Comparison of ENCODE assay signal across 6 cellular contexts in genomic region chr14:69339426-69339825, GRCh38.
"Had no signal": no experiment of that assay in that cellular context is flagged by ENCODE, and none has a peak within 500 bp of the region (broad histone marks: within the 10 kb centered on the region; RNA-seq: fewer than 3 reads in every experiment).

No MANE protein-coding gene starts in this region.

- H3K27ac ChIP-seq: GM23248 had no signal

- DNase-seq: GM23248, H9, HCEC 1CT, IMR-90, KG1 had no signal

- H3K4me3 ChIP-seq: GM23248, K562 had no signal

- H3K9ac ChIP-seq: GM23248 had no signal

- H2AFZ ChIP-seq: GM23248 had no signal
